ENCODE assay signal across 11 cellular contexts in the genomic region with DNA sequence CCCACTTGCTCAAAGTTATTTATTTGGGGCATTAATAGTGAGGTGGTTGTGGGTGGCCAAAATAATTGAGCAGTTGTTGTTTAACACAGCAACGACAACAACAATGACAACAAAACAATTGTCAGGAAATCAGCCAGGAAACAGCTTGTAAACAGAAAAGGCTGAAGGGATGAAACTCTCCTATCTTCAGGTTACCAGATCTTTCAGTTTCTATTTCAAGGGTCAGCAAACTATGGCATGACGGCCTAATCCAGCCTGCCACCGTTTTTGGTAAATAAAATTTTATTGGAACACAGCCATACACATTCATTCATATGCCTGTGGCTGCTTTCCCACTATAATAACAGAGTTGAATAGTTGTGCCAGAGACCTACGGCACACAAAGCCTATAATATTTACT.
DNase-seq lines count a peak whose midpoint lies in the region; ATAC-seq and TF ChIP-seq lines count a peak whose summit lies in the region.
"Had no signal": no experiment of that assay in that cellular context is flagged by ENCODE, and none has a peak within 500 bp of the region (broad histone marks: within the 10 kb centered on the region; RNA-seq: fewer than 3 reads in every experiment).

No MANE protein-coding gene starts in this region.

- TF ChIP-seq EP300 in gastroesophageal sphincter (IDR thresholded peaks at IDR 0.05), result no peak

- WGBS in adrenal gland, 4 donors, result 42 to 56% (median 49%) methylated on average over 4 of the region's 4 CpGs
- 12 to 24% methylated on average over 3 to 4 of the region's 4 CpGs for WGBS in gastroesophageal sphincter (ENCODE audit: low coverage in 1 of 2), 2 donors

- H3K36me3 Mint-ChIP-seq in immature natural killer cell (peaks cover 0 to 4% (median under 1%) of the 10 kb centered on the region in 3 donors), progenitor cell of endocrine pancreas (ENCODE audit: insufficient read depth) (peaks cover 8% of the 10 kb centered on the region)

- H3K4me1 ChIP-seq in adrenal gland (replicated peaks in 1 of 2) (peaks cover 10 to 29% of the 10 kb centered on the region in 2 donors), gastroesophageal sphincter (peaks cover 5 to 32% (median 17%) of the 10 kb centered on the region in 3 donors), gastrocnemius medialis (peaks cover 0 to 14% of the 10 kb centered on the region in 2 donors)

- H3K4me1 Mint-ChIP-seq in immature natural killer cell (peaks cover 0 to 13% of the 10 kb centered on the region in 2 donors), progenitor cell of endocrine pancreas (ENCODE audit: low read depth) (peaks cover 8% of the 10 kb centered on the region)

- H3K27ac ChIP-seq in adrenal gland (peak overlapping the region in 3 of 5 donors; percentile 17 to 72 (median 43)), gastroesophageal sphincter (peak overlapping the region; percentile 72 to 82 (median 76)), gastrocnemius medialis (peak overlapping the region; percentile 58 to 69 (median 67))

- no peak for TF ChIP-seq CTCF in adrenal gland (IDR thresholded peaks at IDR 0.05)
- TF ChIP-seq CTCF in gastroesophageal sphincter (IDR thresholded peaks at IDR 0.05), result no peak
- TF ChIP-seq CTCF in gastrocnemius medialis (IDR thresholded peaks at IDR 0.05 in 4 of 5, conservative IDR thresholded peaks at IDR 0.05 in 1 of 5), result no peak
- TF ChIP-seq CTCF in progenitor cell of endocrine pancreas (IDR thresholded peaks at IDR 0.05; ENCODE audit: unreplicated experiment), result no peak

- ATAC-seq in GM19324 (IDR thresholded peaks at IDR 0.05; ENCODE audit: low FRiP score, unreplicated experiment) (peak; percentile 43), gastroesophageal sphincter (no peak), gastrocnemius medialis (no peak)

- DNase-seq in adrenal gland (no peak), gastrocnemius medialis (no peak), NCI-H510A treated with DMSO at 0.1 percent for 48 hours (lab: John Stamatoyannopoulos, UW) (no peak), immature natural killer cell (no peak), progenitor cell of endocrine pancreas (ENCODE audit: low spot score, unreplicated experiment) (no peak), G401 (ENCODE audit: low spot score) (no peak)
- DNase-seq: NCI-H82; stimulated activated CD4-positive, alpha-beta T cell treated with anti-CD3 and anti-CD28 coated beads, Interleukin-4, amount 100 ng/mL, for 1 hour; T1000 had no signal

- H3K9me3 ChIP-seq in adrenal gland (replicated peaks in 1 of 3) (no peaks in the 10 kb centered on the region), gastroesophageal sphincter (no peaks in the 10 kb centered on the region), gastrocnemius medialis (no peaks in the 10 kb centered on the region)

- H3K4me3 Mint-ChIP-seq in immature natural killer cell (no peak overlapping the region), progenitor cell of endocrine pancreas (ENCODE audit: low read depth) (no peak overlapping the region)

- intact Hi-C loops in adrenal gland (cut with DNase I), result no loop called here
- intact Hi-C loops in gastrocnemius medialis (cut with DNase I; ENCODE audit: low total_unique reads), result no loop called here

- H3K27me3 ChIP-seq in adrenal gland (no peaks in the 10 kb centered on the region), gastroesophageal sphincter (no peaks in the 10 kb centered on the region), gastrocnemius medialis (no peaks in the 10 kb centered on the region)

- no peak overlapping the region for H3K27ac Mint-ChIP-seq in immature natural killer cell
- no peak overlapping the region for H3K27ac Mint-ChIP-seq in progenitor cell of endocrine pancreas

- H3K27me3 Mint-ChIP-seq in immature natural killer cell (ENCODE audit: low read depth in 3 of 3) (peaks cover 0 to 1% (median 0%) of the 10 kb centered on the region in 3 donors), progenitor cell of endocrine pancreas (no peaks in the 10 kb centered on the region)

- no peaks in the 10 kb centered on the region for H3K36me3 ChIP-seq in adrenal gland (replicated peaks in 1 of 2)
- no peaks in the 10 kb centered on the region for H3K36me3 ChIP-seq in gastroesophageal sphincter
- H3K36me3 ChIP-seq in gastrocnemius medialis, result no peaks in the 10 kb centered on the region

- H3K9me3 Mint-ChIP-seq in immature natural killer cell, result no peaks in the 10 kb centered on the region
- peaks cover 10% of the 10 kb centered on the region for H3K9me3 Mint-ChIP-seq in progenitor cell of endocrine pancreas (ENCODE audit: low read depth)

- no peak for TF ChIP-seq POLR2A in adrenal gland (IDR thresholded peaks at IDR 0.05)
- no peak for TF ChIP-seq POLR2A in gastroesophageal sphincter (IDR thresholded peaks at IDR 0.05)
- TF ChIP-seq POLR2A in gastrocnemius medialis (IDR thresholded peaks at IDR 0.05), result no peak

- H3K4me3 ChIP-seq in adrenal gland, result no peak overlapping the region
- no peak overlapping the region for H3K4me3 ChIP-seq in gastroesophageal sphincter
- H3K4me3 ChIP-seq in gastrocnemius medialis, result peak overlapping the region in 3 of 4 donors; percentile 0 to 26 (median 8)

- in situ Hi-C loops in gastrocnemius medialis (cut with MboI; ENCODE audit: low sequenced_read_pairs in 4 of 4), result no loop called here
- in situ Hi-C loops in G401 (cut with HindIII; ENCODE audit: low sequenced_read_pairs), result no loop called here

Comparison
In these comparisons a context has a peak if more than half of its experiments do, and no peak if none do; other contexts are left out.
1. H3K4me3 ChIP-seq: peak in gastrocnemius medialis (3 of 4); none in adrenal gland (0 of 4) and gastroesophageal sphincter (0 of 2).
2. Peak in every context shown above with its lines, with median percentiles within 50 percentile points of each other: H3K27ac ChIP-seq.